8 cellular contexts compared by ENCODE assay signal in genomic region chr4:145179861-145180297, GRCh38. TPM values are rescaled to one million over a fixed set of nuclear protein-coding genes. Genes with fewer than 3 reads are reported as not detected.
DNase-seq lines count a peak whose midpoint lies in the region; ATAC-seq and TF ChIP-seq lines count a peak whose summit lies in the region.
"Not testable (repeated sequence)": the region's sequence is repeated elsewhere in the genome, so short reads cannot be mapped to it uniquely, and the experiment has no call there.

No MANE protein-coding gene starts in this region.

- H3K36me3 Mint-ChIP-seq in naive B cell, result not testable (repeated sequence)

- peak overlapping the region; percentile 95 to 99 (median 96) for H3K27ac Mint-ChIP-seq in naive B cell

- peak overlapping the region; percentile 85 to 95 (median 92) for H3K4me3 Mint-ChIP-seq in naive B cell

- intact Hi-C loops in ascending aorta (cut with DNase I), result loop anchor here (1.0 to 2.0 kb wide), 4 partner anchors 81 to 555 kb away; partner anchors contain the start of genes ABCE1 and ANAPC10

- H3K27me3 Mint-ChIP-seq in naive B cell, result not testable (repeated sequence)

- DNase-seq in ELR (ENCODE audit: low read depth) (peak; percentile 52), RWPE2 (ENCODE audit: low spot score) (peak; percentile 66)
- DNase-seq in ascending aorta (ENCODE audit: low spot score in 2 of 2); foreskin keratinocyte; naive B cell; thoracic aorta (ENCODE audit: low spot score): not testable (repeated sequence)

- peaks cover 11% of the 10 kb centered on the region for H3K4me1 ChIP-seq in RWPE2 (ENCODE audit: insufficient read depth, poor library complexity, severe bottlenecking)
- peaks cover 0 to 15% of the 10 kb centered on the region in 2 donors for H3K4me1 ChIP-seq in ascending aorta
- H3K4me1 ChIP-seq in foreskin keratinocyte, result not testable (repeated sequence)
- peaks cover 18 to 41% of the 10 kb centered on the region in 2 donors for H3K4me1 ChIP-seq in thoracic aorta (ENCODE audit: control insufficient read depth in 1 of 2, low read depth in 2 of 2)

- peaks cover 20 to 31% (median 29%) of the 10 kb centered on the region in 3 donors for H3K4me1 Mint-ChIP-seq in naive B cell

- H3K4me3 ChIP-seq in RWPE2 (ENCODE audit: severe bottlenecking), result peak overlapping the region; percentile 72
- H3K4me3 ChIP-seq in ascending aorta, result peak overlapping the region; percentile 91 to 93
- peak overlapping the region; percentile 93 for H3K4me3 ChIP-seq in thoracic aorta

- H3K36me3 ChIP-seq in RWPE2 (ENCODE audit: low read depth); ascending aorta; thoracic aorta: not testable (repeated sequence)

- H3K27me3 ChIP-seq in RWPE2 (ENCODE audit: insufficient read depth, poor library complexity, severe bottlenecking); ascending aorta; foreskin keratinocyte; thoracic aorta (replicated peaks; ENCODE audit: insufficient read depth): not testable (repeated sequence)

- H3K27ac ChIP-seq in RWPE2 (ENCODE audit: poor library complexity, severe bottlenecking) (peak overlapping the region; percentile 79), ascending aorta (peak overlapping the region; percentile 94 to 99), foreskin keratinocyte (peak overlapping the region; percentile 95), thoracic aorta (peak overlapping the region; percentile 93 to 97)

- not testable (repeated sequence) for H3K9me3 ChIP-seq in RWPE2 (ENCODE audit: severe bottlenecking); ascending aorta; thoracic aorta

- peak; percentile 29 for ATAC-seq in GM21528 (IDR thresholded peaks at IDR 0.05; ENCODE audit: low FRiP score, unreplicated experiment)
- ATAC-seq in HG03521 (IDR thresholded peaks at IDR 0.05; ENCODE audit: unreplicated experiment), result peak; percentile 21
- peak; percentile 30 for ATAC-seq in RWPE2 (ENCODE audit: low read depth)
- ATAC-seq in foreskin keratinocyte, result peak; percentile 56
- ATAC-seq in naive B cell (ENCODE audit: low read depth in 2 of 2), result peak in 1 of 2 donors; percentile 24
- ATAC-seq in thoracic aorta (ENCODE audit: insufficient number of reproducible peaks, low FRiP score, low read depth), result peak; percentile 42

- H3K9me3 Mint-ChIP-seq in naive B cell, result not testable (repeated sequence)

- TF ChIP-seq CTCF in RWPE2 (IDR thresholded peaks at IDR 0.05; ENCODE audit: poor library complexity, severe bottlenecking); ascending aorta (IDR thresholded peaks at IDR 0.05); foreskin keratinocyte (conservative IDR thresholded peaks at IDR 0.05); thoracic aorta (IDR thresholded peaks at IDR 0.05): not testable (repeated sequence)

RNA-seq across cellular contexts. Expression of gene OTUD4, which starts 0.5 kb away (rescaled TPM):
- total RNA-seq in ascending aorta (81.4 TPM), foreskin keratinocyte (33.7 and 36.4 TPM in 2 replicates), thoracic aorta (10 to 100 TPM; 46.7 to 57.2 TPM)
- polyA plus RNA-seq in foreskin keratinocyte (6.3 and 7.5 TPM in 2 replicates), naive B cell (ENCODE audit: low read depth in 6 of 6) (10 to 100 TPM; 11.9 to 20.1 (median 15.4) TPM)
